ENCODE assay signal across 19 cellular contexts in the genomic region with DNA sequence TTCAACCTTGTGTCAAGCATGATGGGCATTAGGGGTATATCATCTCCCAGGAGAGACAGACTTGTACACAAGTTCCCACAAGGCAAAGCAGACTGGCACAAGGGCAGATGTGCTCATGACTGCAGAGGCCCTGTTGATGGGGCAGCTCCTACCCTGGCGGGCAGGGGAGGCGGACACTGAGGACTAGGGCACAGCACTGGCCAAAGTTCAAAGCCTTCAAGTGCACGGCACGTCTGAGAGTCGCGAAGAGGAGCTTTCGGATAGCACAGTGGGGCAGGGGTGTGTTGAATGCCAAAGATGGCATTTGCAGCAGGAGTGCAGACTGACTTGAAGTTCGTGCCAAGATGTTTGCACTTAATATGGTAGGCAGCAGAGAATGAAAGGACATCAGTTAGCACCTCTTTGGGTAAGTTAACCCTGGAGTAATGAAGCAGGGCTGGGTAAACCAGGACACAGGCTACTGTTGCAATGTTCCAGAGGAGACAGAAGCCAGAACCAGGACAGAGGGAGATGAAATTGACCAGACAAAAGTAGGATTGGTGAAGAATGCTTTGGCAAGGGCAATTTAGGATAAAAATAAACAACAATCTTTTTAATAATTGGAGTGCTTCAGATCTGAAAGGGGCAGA.
"Had no signal": no experiment of that assay in that cellular context is flagged by ENCODE, and none has a peak within 500 bp of the region (broad histone marks: within the 10 kb centered on the region; RNA-seq: fewer than 3 reads in every experiment).

No MANE protein-coding gene starts in this region.

- ATAC-seq: activated CD8-positive, alpha-beta T cell treated with anti-CD3 and anti-CD28 coated beads for 36 hours; activated T-cell treated with anti-CD3 and anti-CD28 coated beads, Interleukin-2, amount 50 U/mL, for 4 hours; lower lobe of right lung had no signal

- H3K4me3 ChIP-seq: ascending aorta, breast epithelium, lower lobe of right lung, spleen, tibial artery, uterus had no signal

- H3K36me3 ChIP-seq: ascending aorta, breast epithelium, lower lobe of right lung, spleen, tibial artery, uterus had no signal

- H3K9me3 ChIP-seq: ascending aorta, breast epithelium, lower lobe of right lung, spleen, tibial artery, uterus had no signal

- H3K27me3 ChIP-seq: ascending aorta, breast epithelium, tibial artery, uterus had no signal

- H3K27ac ChIP-seq: ascending aorta, breast epithelium, lower lobe of right lung, spleen, tibial artery, uterus had no signal

- H3K4me1 ChIP-seq: breast epithelium, uterus had no signal

- DNase-seq: activated CD4-positive, alpha-beta T cell treated with anti-CD3 and anti-CD28 coated beads, Interleukin-2, amount 10 ng/mL, durations not matched to agents 24 days and 14 days; activated CD8-positive, alpha-beta T cell treated with anti-CD3 and anti-CD28 coated beads for 36 hours; activated naive CD4-positive, alpha-beta T cell treated with anti-CD3 and anti-CD28 coated beads, Interleukin-2, amount 10 ng/mL, durations not matched to agents 7 days and 5 days; activated T-cell treated with anti-CD3 and anti-CD28 coated beads, Interleukin-2, amount 50 U/mL, for 4 hours; cerebellar nuclear complex; cortex of kidney; erythroblast; head of caudate nucleus; kidney glomerular epithelial cell; lower lobe of right lung; occipital lobe; posterior cingulate gyrus; spleen; stimulated activated naive CD4-positive, alpha-beta T cell; substantia nigra; tibial artery had no signal
